ENCODE assay signal across 25 cellular contexts in the genomic region with DNA sequence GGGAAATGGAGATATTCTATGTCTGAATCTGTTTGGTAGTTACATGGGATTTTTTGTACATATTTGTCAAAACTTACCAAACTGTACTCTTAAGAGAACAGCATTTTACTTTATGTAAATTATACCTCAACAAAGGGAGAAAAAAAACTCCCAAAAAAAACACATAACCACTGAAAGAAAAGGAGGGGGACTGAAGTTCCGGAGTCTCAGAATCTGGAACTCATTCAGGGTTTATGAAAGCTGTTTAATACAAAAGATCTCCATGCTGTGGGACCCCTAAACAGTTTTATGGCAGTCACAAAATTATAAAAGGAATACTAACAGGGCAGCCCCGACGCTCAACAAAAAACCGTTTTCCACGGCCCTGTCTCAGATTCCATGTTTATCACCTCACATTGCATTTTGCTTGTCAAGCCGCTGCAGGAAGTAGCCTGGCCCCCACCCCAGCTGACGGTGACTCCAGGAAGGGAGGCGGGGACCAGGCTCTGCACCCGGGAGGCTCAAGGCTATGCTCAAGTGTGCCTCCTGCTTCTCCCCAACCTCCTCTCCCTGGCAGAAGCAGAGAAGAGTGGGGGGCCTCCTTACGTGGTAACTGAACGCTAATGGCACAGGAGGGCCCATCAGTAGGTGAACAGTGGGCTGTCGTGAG. TPM values are rescaled to one million over a fixed set of nuclear protein-coding genes. Genes with fewer than 3 reads are reported as not detected.
DNase-seq lines count a peak whose midpoint lies in the region; ATAC-seq and TF ChIP-seq lines count a peak whose summit lies in the region.
"Had no signal": no experiment of that assay in that cellular context is flagged by ENCODE, and none has a peak within 500 bp of the region (broad histone marks: within the 10 kb centered on the region; RNA-seq: fewer than 3 reads in every experiment).

No MANE protein-coding gene starts in this region.

- H3K4me1 Mint-ChIP-seq in activated T-helper 17 cell treated with anti-CD3 and anti-CD28 coated beads, Interleukin-2, amount 50 U/mL, for 72 hours = peaks cover 48% of the 10 kb centered on the region
- H3K4me1 Mint-ChIP-seq: memory B cell had no signal

- H2AFZ ChIP-seq in MM.1S (ENCODE audit: low read length) = no peak overlapping the region
- H2AFZ ChIP-seq: GM23338 had no signal

- WGBS in tibial nerve, 2 donors = 59 to 61% methylated on average over 12 of the region's 12 CpGs

- DNase-seq in activated effector memory CD4-positive, alpha-beta T cell treated with anti-CD3 and anti-CD28 coated beads, Interleukin-2, amount 50 U/mL, for 16 hours = peak; percentile 51
- no peak for DNase-seq in activated effector memory CD4-positive, alpha-beta T cell treated with Interleukin-2 at 50 U/mL for 16 hours
- DNase-seq in MM.1S = no peak
- peak; percentile 79 for DNase-seq in posterior vena cava (ENCODE audit: low spot score)
- no peak for DNase-seq in glomerular visceral epithelial cell (ENCODE audit: extremely low spot score)
- no peak for DNase-seq in tibial nerve (ENCODE audit: low spot score in 2 of 2)
- DNase-seq: activated CD8-positive, alpha-beta memory T cell treated with anti-CD3 and anti-CD28 coated beads for 24 hours; amygdala; Calu3; effector memory CD4-positive, alpha-beta T cell; erythroblast; heart left ventricle; KG1; NCI-H1436 treated with DMSO at 0.1 percent for 48 hours; NCI-H510A; NK-92 treated with Interleukin-12 subunit alpha and Interleukin-12 subunit beta, amount 100 ng/mL, for 24 hours; nucleus accumbens; substantia nigra had no signal

- no peaks in the 10 kb centered on the region for H3K9me2 ChIP-seq in MM.1S (replicated peaks; ENCODE audit: insufficient read depth, low read length)

- H3K36me3 ChIP-seq in MM.1S (replicated peaks; ENCODE audit: insufficient read depth, low read length) (peaks cover 4% of the 10 kb centered on the region; the same call in 1 of the 2 replicates), tibial nerve (peaks cover 0 to 83% (median 12%) of the 10 kb centered on the region in 3 donors)
- H3K36me3 ChIP-seq: breast epithelium had no signal

- peaks cover 96% of the 10 kb centered on the region for H3K36me3 Mint-ChIP-seq in activated T-helper 17 cell treated with anti-CD3 and anti-CD28 coated beads, Interleukin-2, amount 50 U/mL, for 72 hours (ENCODE audit: low read depth)

- H3K27ac Mint-ChIP-seq in activated T-helper 17 cell treated with anti-CD3 and anti-CD28 coated beads, Interleukin-2, amount 50 U/mL, for 72 hours = peak overlapping the region; percentile 92
- H3K27ac Mint-ChIP-seq: GM23338, memory B cell had no signal

- TF ChIP-seq POLR2A in tibial nerve (IDR thresholded peaks at IDR 0.05) = no peak

- no peak for TF ChIP-seq EP300 in tibial nerve (IDR thresholded peaks at IDR 0.05)

- H3K27ac ChIP-seq in MM.1S (ENCODE audit: low read length) (0 out of 2 replicates have a peak overlapping the region, but pooled peaks have one; percentile 93), tibial nerve (no peak overlapping the region)
- H3K27ac ChIP-seq: BLaER1, breast epithelium, heart left ventricle, skin epidermis had no signal

- no peaks in the 10 kb centered on the region for H3K9me3 ChIP-seq in MM.1S (replicated peaks; ENCODE audit: insufficient read depth, low read length)
- H3K9me3 ChIP-seq in tibial nerve = no peaks in the 10 kb centered on the region
- H3K9me3 ChIP-seq: BLaER1, breast epithelium, heart left ventricle had no signal

- H3K27me3 ChIP-seq in MM.1S (replicated peaks; ENCODE audit: insufficient read depth, low read length) (no peaks in the 10 kb centered on the region), tibial nerve (no peaks in the 10 kb centered on the region)
- H3K27me3 ChIP-seq: BLaER1, breast epithelium, heart left ventricle had no signal

- no peaks in the 10 kb centered on the region for H4K20me1 ChIP-seq in MM.1S (ENCODE audit: insufficient read depth, low read length)
- H4K20me1 ChIP-seq: BLaER1 had no signal

- H3K9ac ChIP-seq in MM.1S (ENCODE audit: low read length) = no peak overlapping the region
- H3K9ac ChIP-seq: BLaER1 had no signal

- TF ChIP-seq CTCF in MM.1S (IDR thresholded peaks at IDR 0.05; ENCODE audit: low read length) (no peak), tibial nerve (IDR thresholded peaks at IDR 0.05) (no peak)

- intact Hi-C loops in posterior vena cava (cut with DNase I) = no loop called here

- H3K4me3 Mint-ChIP-seq in activated T-helper 17 cell treated with anti-CD3 and anti-CD28 coated beads, Interleukin-2, amount 50 U/mL, for 72 hours = peak overlapping the region; percentile 86
- H3K4me3 Mint-ChIP-seq: GM23338, memory B cell had no signal

- H3K27me3 Mint-ChIP-seq in activated T-helper 17 cell treated with anti-CD3 and anti-CD28 coated beads, Interleukin-2, amount 50 U/mL, for 72 hours = no peaks in the 10 kb centered on the region
- H3K27me3 Mint-ChIP-seq: memory B cell had no signal

- peaks cover 4% of the 10 kb centered on the region for H3K79me2 ChIP-seq in MM.1S (ENCODE audit: low read length)

- H3K4me3 ChIP-seq in MM.1S (ENCODE audit: low read length) (no peak overlapping the region), tibial nerve (no peak overlapping the region)
- H3K4me3 ChIP-seq: BLaER1, breast epithelium, GM12878, GM23338, heart left ventricle, skin epidermis had no signal

- ATAC-seq in activated T-helper 17 cell treated with anti-CD3 and anti-CD28 coated beads, Interleukin-2, amount 50 U/mL, for 72 hours (replicated peaks) = no peak
- ATAC-seq: GM12878, GM23338, heart left ventricle had no signal

- no peaks in the 10 kb centered on the region for H3K9me3 Mint-ChIP-seq in activated T-helper 17 cell treated with anti-CD3 and anti-CD28 coated beads, Interleukin-2, amount 50 U/mL, for 72 hours
- H3K9me3 Mint-ChIP-seq: GM23338, memory B cell had no signal

- peaks cover 31% of the 10 kb centered on the region for H3K4me1 ChIP-seq in MM.1S (ENCODE audit: low read length)
- H3K4me1 ChIP-seq in tibial nerve = no peaks in the 10 kb centered on the region
- H3K4me1 ChIP-seq: breast epithelium had no signal

- peaks cover 27% of the 10 kb centered on the region for H3F3A ChIP-seq in MM.1S (ENCODE audit: insufficient read depth, low read length)

- no peak overlapping the region for H3K4me2 ChIP-seq in MM.1S (ENCODE audit: low read depth, low read length)
- H3K4me2 ChIP-seq: BLaER1, GM23338 had no signal

RNA-seq across cellular contexts. Expression of gene RFT1, which starts 29.3 kb away (rescaled TPM):
- 10 to 100 TPM; 24.6 to 42.0 TPM for total RNA-seq in activated T-helper 17 cell treated with anti-CD3 and anti-CD28 coated beads, Interleukin-2, amount 50 U/mL, for 72 hours
- total RNA-seq in posterior vena cava = 10 to 100 TPM; 13.6 to 15.7 TPM
- total RNA-seq in tibial nerve = 10 to 100 TPM; 12.0 to 18.6 (median 14.6) TPM

RNA-seq across cellular contexts. Expression of gene SFMBT1, which starts 55.1 kb away (rescaled TPM):
- total RNA-seq in activated T-helper 17 cell treated with anti-CD3 and anti-CD28 coated beads, Interleukin-2, amount 50 U/mL, for 72 hours = 10 to 100 TPM; 26.1 to 29.9 TPM
- total RNA-seq in posterior vena cava = 1 to 10 TPM; 9.4 to 9.8 TPM
- 10 to 100 TPM; 15.5 to 31.2 (median 18.2) TPM for total RNA-seq in tibial nerve

Comparison
In these comparisons a context has a peak if more than half of its experiments do, and no peak if none do; other contexts are left out.
1. DNase-seq: peak in activated effector memory CD4-positive, alpha-beta T cell treated with anti-CD3 and anti-CD28 coated beads, Interleukin-2, amount 50 U/mL, for 16 hours (single experiment) and posterior vena cava (single experiment); none in activated effector memory CD4-positive, alpha-beta T cell treated with Interleukin-2 at 50 U/mL for 16 hours (single experiment), MM.1S (single experiment), glomerular visceral epithelial cell (single experiment) and tibial nerve (0 of 2).